ENCODE assay signal across 38 cellular contexts in the genomic region with DNA sequence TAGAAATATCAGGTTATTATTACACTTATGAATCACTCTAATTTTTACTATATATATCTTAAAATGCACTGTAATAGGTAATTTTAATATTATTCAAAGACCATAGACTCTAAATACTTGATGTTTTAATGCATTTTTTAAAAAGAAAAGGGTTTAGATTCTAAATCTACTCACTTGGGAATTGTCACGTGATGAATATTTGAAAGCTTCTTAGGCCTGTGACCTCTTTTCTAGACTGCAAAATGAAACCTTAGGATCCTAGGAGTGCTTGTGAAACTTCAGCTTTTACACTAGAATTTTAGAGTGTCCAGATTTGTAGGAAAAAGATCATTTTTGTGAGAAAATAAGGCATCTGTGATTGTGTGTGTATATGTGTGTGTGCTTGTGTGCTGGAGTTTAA.
"Had no signal": no experiment of that assay in that cellular context is flagged by ENCODE, and none has a peak within 500 bp of the region (broad histone marks: within the 10 kb centered on the region; RNA-seq: fewer than 3 reads in every experiment).

No MANE protein-coding gene starts in this region.

- H3K4me3 Mint-ChIP-seq: activated B cell treated with CpG ODN at 0.5 μM for 24 hours; activated CD4-positive, alpha-beta memory T cell treated with anti-CD3 and anti-CD28 coated beads for 36 hours; activated CD4-positive, alpha-beta T cell treated with anti-CD3 and anti-CD28 coated beads, Interleukin-2, amount 10 ng/mL, durations not matched to agents 24 days and 14 days; activated CD8-positive, alpha-beta T cell treated with anti-CD3 and anti-CD28 coated beads for 36 hours; activated naive CD4-positive, alpha-beta T cell treated with anti-CD3 and anti-CD28 coated beads for 36 hours; activated naive CD8-positive, alpha-beta T cell treated with anti-CD3 and anti-CD28 coated beads for 36 hours; activated T-cell treated with anti-CD3 and anti-CD28 coated beads, Interleukin-2, amount 50 U/mL, for 4 hours; activated T-cell treated with anti-CD3 and anti-CD28 coated beads, Interleukin-2, amount 50 U/mL, for 72 hours; activated T-helper 1 cell treated with anti-CD3 and anti-CD28 coated beads, Interleukin-12 subunit alpha, Interleukin-12 subunit beta, Interleukin-2, Interleukin-4 antibody, amounts not matched to agents 30 ng/mL and 10 ng/mL and 1 ng/mL, durations not matched to agents 14 hours and 24 hours and 36 hours; activated T-helper 17 cell treated with anti-CD3 and anti-CD28 coated beads, Interleukin-2, amount 50 U/mL, for 72 hours; central memory CD8-positive, alpha-beta T cell; T-helper 1 cell treated with Interleukin-12 subunit alpha and Interleukin-12 subunit beta and Interleukin-4 antibody, amounts not matched to agents 30 μg/mL and 1 μg/mL, for 36 hours; T-helper 2 cell treated with Interferon-gamma antibody and Interleukin-4, amounts not matched to agents 5 μg/mL and 100 μg/mL, for 36 hours had no signal

- H3K9me3 ChIP-seq: adrenal gland, body of pancreas, breast epithelium had no signal

- H3K27me3 Mint-ChIP-seq: activated B cell treated with CpG ODN at 0.5 μM for 24 hours; activated CD4-positive, alpha-beta memory T cell treated with anti-CD3 and anti-CD28 coated beads for 36 hours; activated CD4-positive, alpha-beta T cell treated with anti-CD3 and anti-CD28 coated beads, Interleukin-2, amount 10 ng/mL, durations not matched to agents 24 days and 14 days; activated CD8-positive, alpha-beta T cell treated with anti-CD3 and anti-CD28 coated beads for 36 hours; activated naive CD8-positive, alpha-beta T cell treated with anti-CD3 and anti-CD28 coated beads for 36 hours; activated T-helper 17 cell treated with anti-CD3 and anti-CD28 coated beads, Interleukin-2, amount 50 U/mL, for 72 hours; central memory CD8-positive, alpha-beta T cell had no signal

- H3K9me3 Mint-ChIP-seq: activated B cell treated with CpG ODN at 0.5 μM for 24 hours; activated CD4-positive, alpha-beta T cell treated with anti-CD3 and anti-CD28 coated beads, Interleukin-2, amount 10 ng/mL, durations not matched to agents 24 days and 14 days; activated naive CD8-positive, alpha-beta T cell treated with anti-CD3 and anti-CD28 coated beads for 36 hours; activated T-helper 1 cell treated with anti-CD3 and anti-CD28 coated beads, Interleukin-12 subunit alpha, Interleukin-12 subunit beta, Interleukin-2, Interleukin-4 antibody, amounts not matched to agents 30 ng/mL and 10 ng/mL and 1 ng/mL, durations not matched to agents 14 hours and 24 hours and 36 hours; T-helper 1 cell treated with Interleukin-12 subunit alpha and Interleukin-12 subunit beta and Interleukin-4 antibody, amounts not matched to agents 30 μg/mL and 1 μg/mL, for 36 hours had no signal

- H3K4me1 ChIP-seq: adrenal gland, breast epithelium had no signal

- H3K4me3 ChIP-seq: adrenal gland, body of pancreas, breast epithelium had no signal

- H3K27ac ChIP-seq: adrenal gland, body of pancreas, brain microvascular endothelial cell, breast epithelium, VCaP had no signal

- FAIRE-seq: astrocyte, TTC549 had no signal

- H3K27ac Mint-ChIP-seq: activated B cell treated with CpG ODN at 0.5 μM for 24 hours; activated CD4-positive, alpha-beta memory T cell treated with anti-CD3 and anti-CD28 coated beads for 36 hours; activated CD4-positive, alpha-beta T cell treated with anti-CD3 and anti-CD28 coated beads, Interleukin-2, amount 10 ng/mL, durations not matched to agents 24 days and 14 days; activated CD8-positive, alpha-beta T cell treated with anti-CD3 and anti-CD28 coated beads for 36 hours; activated naive CD4-positive, alpha-beta T cell treated with anti-CD3 and anti-CD28 coated beads for 36 hours; activated naive CD4-positive, alpha-beta T cell treated with anti-CD3 and anti-CD28 coated beads, Interleukin-2, amount 50 U/mL, for 72 hours; activated naive CD8-positive, alpha-beta T cell treated with anti-CD3 and anti-CD28 coated beads for 36 hours; activated T-cell treated with anti-CD3 and anti-CD28 coated beads, Interleukin-2, amount 50 U/mL, for 72 hours; activated T-helper 1 cell treated with anti-CD3 and anti-CD28 coated beads, Interleukin-12 subunit alpha, Interleukin-12 subunit beta, Interleukin-2, Interleukin-4 antibody, amounts not matched to agents 30 ng/mL and 10 ng/mL and 1 ng/mL, durations not matched to agents 14 hours and 24 hours and 36 hours; activated T-helper 17 cell treated with anti-CD3 and anti-CD28 coated beads, Interleukin-2, amount 50 U/mL, for 72 hours; T-helper 1 cell treated with Interleukin-12 subunit alpha and Interleukin-12 subunit beta and Interleukin-4 antibody, amounts not matched to agents 30 μg/mL and 1 μg/mL, for 36 hours; T-helper 2 cell treated with Interferon-gamma antibody and Interleukin-4, amounts not matched to agents 5 μg/mL and 100 μg/mL, for 36 hours had no signal

- DNase-seq: activated B cell treated with CpG ODN at 0.5 μM for 24 hours; activated CD4-positive, alpha-beta memory T cell treated with anti-CD3 and anti-CD28 coated beads for 36 hours; activated CD4-positive, alpha-beta T cell treated with anti-CD3 and anti-CD28 coated beads for 4 hours; activated CD4-positive, alpha-beta T cell treated with anti-CD3 and anti-CD28 coated beads, Interleukin-2, amount 10 ng/mL, durations not matched to agents 24 days and 14 days; activated CD4-positive, alpha-beta T cell treated with anti-CD3 and anti-CD28 coated beads, Interleukin-2, amount 50 U/mL, for 1 hour; activated CD4-positive, alpha-beta T cell treated with anti-CD3 and anti-CD28 coated beads, Interleukin-2, amount 50 U/mL, for 4 hours; activated CD4-positive, CD25-positive, alpha-beta regulatory T cell treated with anti-CD3 and anti-CD28 coated beads, Interleukin-2, amount 50 U/mL, for 72 hours; activated CD8-positive, alpha-beta memory T cell treated with anti-CD3 and anti-CD28 coated beads, Interleukin-2, amount 50 U/mL, for 4 hours; activated CD8-positive, alpha-beta T cell treated with anti-CD3 and anti-CD28 coated beads for 36 hours; activated effector memory CD4-positive, alpha-beta T cell treated with anti-CD3 and anti-CD28 coated beads, Interleukin-2, amount 50 U/mL, for 16 hours; activated gamma-delta T cell treated with Interleukin-2 at 50 U/mL for 16 hours; activated naive CD4-positive, alpha-beta T cell; activated naive CD4-positive, alpha-beta T cell treated with anti-CD3 and anti-CD28 coated beads for 36 hours; activated naive CD4-positive, alpha-beta T cell treated with anti-CD3 and anti-CD28 coated beads, Interleukin-2, amount 50 U/mL, for 16 hours; activated naive CD8-positive, alpha-beta T cell treated with anti-CD3 and anti-CD28 coated beads for 36 hours; activated T-cell treated with anti-CD3 and anti-CD28 coated beads for 4 hours; activated T-cell treated with anti-CD3 and anti-CD28 coated beads, Interleukin-2, amount 50 U/mL, for 1 hour; activated T-cell treated with anti-CD3 and anti-CD28 coated beads, Interleukin-2, amount 50 U/mL, for 4 hours; activated T-cell treated with anti-CD3 and anti-CD28 coated beads, Interleukin-2, amount 50 U/mL, for 72 hours; adrenal gland; amniotic stem cell; aorta; body of pancreas; brain microvascular endothelial cell; cerebellar nuclear complex; T-helper 1 cell; T-helper 2 cell; T-helper 9 cell had no signal

- H3K4me1 Mint-ChIP-seq: activated B cell treated with CpG ODN at 0.5 μM for 24 hours; activated CD4-positive, alpha-beta T cell treated with anti-CD3 and anti-CD28 coated beads, Interleukin-2, amount 10 ng/mL, durations not matched to agents 24 days and 14 days; activated naive CD8-positive, alpha-beta T cell treated with anti-CD3 and anti-CD28 coated beads for 36 hours; activated T-helper 17 cell treated with anti-CD3 and anti-CD28 coated beads, Interleukin-2, amount 50 U/mL, for 72 hours; central memory CD8-positive, alpha-beta T cell had no signal

- ATAC-seq: activated CD8-positive, alpha-beta T cell treated with anti-CD3 and anti-CD28 coated beads for 36 hours; activated naive CD4-positive, alpha-beta T cell treated with anti-CD3 and anti-CD28 coated beads, Interleukin-2, amount 50 U/mL, for 72 hours; activated T-cell treated with anti-CD3 and anti-CD28 coated beads, Interleukin-2, amount 50 U/mL, for 4 hours; activated T-cell treated with anti-CD3 and anti-CD28 coated beads, Interleukin-2, amount 50 U/mL, for 72 hours; activated T-helper 17 cell treated with anti-CD3 and anti-CD28 coated beads, Interleukin-2, amount 50 U/mL, for 72 hours; body of pancreas had no signal

- H3K36me3 Mint-ChIP-seq: activated CD4-positive, alpha-beta memory T cell treated with anti-CD3 and anti-CD28 coated beads for 36 hours; activated naive CD4-positive, alpha-beta T cell treated with anti-CD3 and anti-CD28 coated beads, Interleukin-2, amount 50 U/mL, for 72 hours; activated naive CD8-positive, alpha-beta T cell treated with anti-CD3 and anti-CD28 coated beads for 36 hours had no signal

- H3K27me3 ChIP-seq: adrenal gland, body of pancreas, brain microvascular endothelial cell, breast epithelium had no signal

- H3K36me3 ChIP-seq: adrenal gland, brain microvascular endothelial cell, breast epithelium had no signal
